Comparison of ENCODE assay signal across 10 cellular contexts in genomic region chr12:11729439-11730150, GRCh38.
DNase-seq lines count a peak whose midpoint lies in the region; ATAC-seq and TF ChIP-seq lines count a peak whose summit lies in the region.
"Had no signal": no experiment of that assay in that cellular context is flagged by ENCODE, and none has a peak within 500 bp of the region (broad histone marks: within the 10 kb centered on the region; RNA-seq: fewer than 3 reads in every experiment).

No MANE protein-coding gene starts in this region.

- H3K79me2 ChIP-seq in SU-DHL-6 (ENCODE audit: insufficient read depth, low read length): no peaks in the 10 kb centered on the region

- TF ChIP-seq CTCF in 22Rv1 (IDR thresholded peaks at IDR 0.05): no peak
- no peak for TF ChIP-seq CTCF in SU-DHL-6 (IDR thresholded peaks at IDR 0.05; ENCODE audit: insufficient read depth, low read length, poor library complexity, severe bottlenecking)
- TF ChIP-seq CTCF in left lung (IDR thresholded peaks at IDR 0.05): no peak

- H3F3A ChIP-seq in SU-DHL-6 (ENCODE audit: insufficient read depth): peaks cover 30% of the 10 kb centered on the region

- H3K4me2 ChIP-seq in SU-DHL-6 (ENCODE audit: low read depth, low read length, poor library complexity, severe bottlenecking): peak overlapping the region; percentile 66

- no peak overlapping the region for H3K9ac ChIP-seq in SU-DHL-6 (ENCODE audit: low read length)

- no peaks in the 10 kb centered on the region for H3K9me2 ChIP-seq in SU-DHL-6 (replicated peaks; ENCODE audit: insufficient read depth, low read length)

- no peaks in the 10 kb centered on the region for H3K9me3 ChIP-seq in SU-DHL-6 (ENCODE audit: insufficient read depth, low read length)
- no peaks in the 10 kb centered on the region for H3K9me3 ChIP-seq in left lung

- no peaks in the 10 kb centered on the region for H4K20me1 ChIP-seq in SU-DHL-6 (ENCODE audit: low read depth, low read length)

- ATAC-seq in GM18861 (IDR thresholded peaks at IDR 0.05; ENCODE audit: unreplicated experiment): peak; percentile 21
- no peak for ATAC-seq in left lung
- ATAC-seq in GM21786 (IDR thresholded peaks at IDR 0.05; ENCODE audit: unreplicated experiment): no peak

- no peak overlapping the region for H2AFZ ChIP-seq in SU-DHL-6 (ENCODE audit: low read depth, low read length, severe bottlenecking)

- DNase-seq in left lung: no peak
- no peak for DNase-seq in hippocampal formation (lab: John Stamatoyannopoulos, UW)
- no peak for DNase-seq in Kasumi-1 (lab: John Stamatoyannopoulos, UW)
- no peak for DNase-seq in MV-4-11 (lab: John Stamatoyannopoulos, UW)
- DNase-seq: AML-193, NCI-H1048 had no signal

- H3K4me1 ChIP-seq in left lung: peaks cover 6 to 90% of the 10 kb centered on the region in 2 donors

- peak overlapping the region; percentile 41 for H3K27ac ChIP-seq in 22Rv1
- H3K27ac ChIP-seq in SU-DHL-6 (ENCODE audit: low read depth, low read length): peak overlapping the region; percentile 87
- H3K27ac ChIP-seq in left lung: peak overlapping the region; percentile 15 to 66

- intact Hi-C loops in left lung (cut with DNase I): no loop called here

- no peak overlapping the region for H3K4me3 ChIP-seq in SU-DHL-6 (ENCODE audit: insufficient read depth, low read length, poor library complexity, severe bottlenecking)
- no peak overlapping the region for H3K4me3 ChIP-seq in left lung

- H3K27me3 ChIP-seq in SU-DHL-6 (ENCODE audit: low read length) (no peaks in the 10 kb centered on the region), left lung (no peaks in the 10 kb centered on the region)

- no peaks in the 10 kb centered on the region for H3K36me3 ChIP-seq in SU-DHL-6 (ENCODE audit: low read length)
- no peaks in the 10 kb centered on the region for H3K36me3 ChIP-seq in left lung
